In the genomic region with DNA sequence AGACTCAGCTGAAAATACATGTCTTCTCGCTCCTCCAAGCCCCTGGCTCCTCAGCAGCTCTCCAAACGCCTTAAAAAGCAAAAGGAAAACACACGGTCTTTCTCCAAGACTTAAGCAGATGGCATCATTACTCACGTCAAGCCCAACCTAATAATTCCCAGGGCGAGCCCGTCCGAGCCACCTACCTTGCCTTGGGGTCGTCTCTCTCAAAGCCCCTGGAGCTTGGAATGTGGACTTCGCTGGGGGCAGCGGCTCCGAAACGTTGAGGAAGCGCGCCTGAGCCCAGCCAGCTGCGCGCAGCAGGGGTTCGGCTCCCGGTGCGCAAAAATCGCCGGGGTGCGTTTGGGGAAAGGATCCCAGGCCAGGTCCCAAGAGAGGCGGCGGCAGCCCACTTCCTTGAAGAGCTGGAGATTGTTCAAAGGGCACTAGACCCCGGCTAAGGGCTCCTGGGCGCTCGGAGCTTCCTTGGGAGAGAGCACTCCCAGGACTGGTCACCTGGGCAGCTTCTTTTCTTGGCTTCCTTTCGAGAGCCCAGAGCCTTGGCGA, we compare ENCODE assay signal across 10 cellular contexts. TPM values are rescaled to one million over a fixed set of nuclear protein-coding genes. Genes with fewer than 3 reads are reported as not detected.
DNase-seq lines count a peak whose midpoint lies in the region; ATAC-seq and TF ChIP-seq lines count a peak whose summit lies in the region.
"Had no signal": no experiment of that assay in that cellular context is flagged by ENCODE, and none has a peak within 500 bp of the region (broad histone marks: within the 10 kb centered on the region; RNA-seq: fewer than 3 reads in every experiment).

No MANE protein-coding gene starts in this region.

- CTCF ChIA-PET in activated naive CD4-positive, alpha-beta T cell treated with anti-CD3 and anti-CD28 coated beads, Interleukin-2, amount 10 ng/mL, durations not matched to agents 7 days and 5 days (lab: Charles Lee): interaction anchor here (1.2 to 1.9 kb wide), 3 partner anchors 14 to 490 kb away, joined by 3 to 6 read pairs (median 6); no protein-coding TSS in a partner anchor

- H3K9me3 ChIP-seq in left lung: no peaks in the 10 kb centered on the region

- peak overlapping the region; percentile 33 for H3K4me3 ChIP-seq in astrocyte of the spinal cord (ENCODE audit: low read depth, low read length)
- H3K4me3 ChIP-seq in left lung: peak overlapping the region; percentile 20 to 24

- H3K27ac ChIP-seq in left lung: no peak overlapping the region

- peaks cover 10% of the 10 kb centered on the region for H3K4me1 Mint-ChIP-seq in activated naive CD4-positive, alpha-beta T cell treated with anti-CD3 and anti-CD28 coated beads, Interleukin-2, amount 50 U/mL, for 24 hours
- H3K4me1 Mint-ChIP-seq in activated naive CD4-positive, alpha-beta T cell treated with anti-CD3 and anti-CD28 coated beads, Interleukin-2, amount 10 ng/mL, durations not matched to agents 7 days and 5 days: peaks cover 7% of the 10 kb centered on the region
- H3K4me1 Mint-ChIP-seq in type B pancreatic cell (ENCODE audit: unreplicated experiment): peaks cover 4% of the 10 kb centered on the region
- H3K4me1 Mint-ChIP-seq in natural killer cell treated with Interleukin-12 subunit alpha and Interleukin-12 subunit beta and Interleukin-15 and Interleukin-18, amount 100 ng/mL, for 72 hours (ENCODE audit: low read depth in 2 of 2): peaks cover 0 to 5% of the 10 kb centered on the region in 2 donors

- peak overlapping the region; percentile 33 for H3K4me3 Mint-ChIP-seq in activated naive CD4-positive, alpha-beta T cell treated with anti-CD3 and anti-CD28 coated beads, Interleukin-2, amount 50 U/mL, for 24 hours
- no peak overlapping the region for H3K4me3 Mint-ChIP-seq in activated naive CD4-positive, alpha-beta T cell treated with anti-CD3 and anti-CD28 coated beads, Interleukin-2, amount 10 ng/mL, durations not matched to agents 7 days and 5 days
- peak overlapping the region; percentile 69 for H3K4me3 Mint-ChIP-seq in type B pancreatic cell
- H3K4me3 Mint-ChIP-seq in natural killer cell treated with Interleukin-12 subunit alpha and Interleukin-12 subunit beta and Interleukin-15 and Interleukin-18, amount 100 ng/mL, for 72 hours: no peak overlapping the region
- H3K4me3 Mint-ChIP-seq: activated CD4-positive, alpha-beta memory T cell treated with anti-CD3 and anti-CD28 coated beads, Interleukin-2, amount 10 ng/mL, durations not matched to agents 7 days and 5 days had no signal

- H3K9me3 Mint-ChIP-seq in activated naive CD4-positive, alpha-beta T cell treated with anti-CD3 and anti-CD28 coated beads, Interleukin-2, amount 50 U/mL, for 24 hours: no peaks in the 10 kb centered on the region
- H3K9me3 Mint-ChIP-seq in activated naive CD4-positive, alpha-beta T cell treated with anti-CD3 and anti-CD28 coated beads, Interleukin-2, amount 10 ng/mL, durations not matched to agents 7 days and 5 days: no peaks in the 10 kb centered on the region
- no peaks in the 10 kb centered on the region for H3K9me3 Mint-ChIP-seq in type B pancreatic cell
- H3K9me3 Mint-ChIP-seq in natural killer cell treated with Interleukin-12 subunit alpha and Interleukin-12 subunit beta and Interleukin-15 and Interleukin-18, amount 100 ng/mL, for 72 hours: no peaks in the 10 kb centered on the region
- H3K9me3 Mint-ChIP-seq: activated CD4-positive, alpha-beta memory T cell treated with anti-CD3 and anti-CD28 coated beads, Interleukin-2, amount 10 ng/mL, durations not matched to agents 7 days and 5 days had no signal

- peaks cover 22 to 93% of the 10 kb centered on the region in 2 donors for H3K27me3 ChIP-seq in left lung

- intact Hi-C loops in left lung (cut with DNase I): loop anchor here in 1 of 2 donors (5.0 kb wide), 1 partner anchor 491 kb away; no protein-coding TSS in a partner anchor

- H3K4me1 ChIP-seq in left lung: peaks cover 5 to 15% of the 10 kb centered on the region in 2 donors

- H3K36me3 Mint-ChIP-seq in activated naive CD4-positive, alpha-beta T cell treated with anti-CD3 and anti-CD28 coated beads, Interleukin-2, amount 50 U/mL, for 24 hours: no peaks in the 10 kb centered on the region
- H3K36me3 Mint-ChIP-seq in activated naive CD4-positive, alpha-beta T cell treated with anti-CD3 and anti-CD28 coated beads, Interleukin-2, amount 10 ng/mL, durations not matched to agents 7 days and 5 days: no peaks in the 10 kb centered on the region
- no peaks in the 10 kb centered on the region for H3K36me3 Mint-ChIP-seq in type B pancreatic cell
- no peaks in the 10 kb centered on the region for H3K36me3 Mint-ChIP-seq in natural killer cell treated with Interleukin-12 subunit alpha and Interleukin-12 subunit beta and Interleukin-15 and Interleukin-18, amount 100 ng/mL, for 72 hours

- H3K27me3 Mint-ChIP-seq in activated naive CD4-positive, alpha-beta T cell treated with anti-CD3 and anti-CD28 coated beads, Interleukin-2, amount 50 U/mL, for 24 hours: peaks cover 43% of the 10 kb centered on the region
- peaks cover 74% of the 10 kb centered on the region for H3K27me3 Mint-ChIP-seq in activated naive CD4-positive, alpha-beta T cell treated with anti-CD3 and anti-CD28 coated beads, Interleukin-2, amount 10 ng/mL, durations not matched to agents 7 days and 5 days
- peaks cover 79% of the 10 kb centered on the region for H3K27me3 Mint-ChIP-seq in type B pancreatic cell
- peaks cover 48 to 59% of the 10 kb centered on the region in 2 donors for H3K27me3 Mint-ChIP-seq in natural killer cell treated with Interleukin-12 subunit alpha and Interleukin-12 subunit beta and Interleukin-15 and Interleukin-18, amount 100 ng/mL, for 72 hours

- no peaks in the 10 kb centered on the region for H3K36me3 ChIP-seq in left lung

- in situ Hi-C loops in astrocyte of the spinal cord (cut with HindIII; ENCODE audit: low sequenced_read_pairs): no loop called here

- DNase-seq in activated naive CD4-positive, alpha-beta T cell treated with anti-CD3 and anti-CD28 coated beads, Interleukin-2, amount 10 ng/mL, durations not matched to agents 7 days and 5 days: no peak
- DNase-seq in astrocyte of the spinal cord (ENCODE audit: low read depth, low spot score) (peak; percentile 16), left lung (no peak), type B pancreatic cell (ENCODE audit: extremely low spot score, unreplicated experiment) (no peak), NCI-H510A treated with DMSO at 0.1 percent for 48 hours (lab: John Stamatoyannopoulos, UW) (no peak), mesenteric fat pad (ENCODE audit: low spot score) (no peak)
- DNase-seq in natural killer cell treated with Interleukin-12 subunit alpha and Interleukin-12 subunit beta and Interleukin-15 and Interleukin-18, amount 100 ng/mL, for 72 hours (ENCODE audit: low spot score): no peak
- DNase-seq: activated CD4-positive, alpha-beta memory T cell treated with anti-CD3 and anti-CD28 coated beads, Interleukin-2, amount 10 ng/mL, durations not matched to agents 7 days and 5 days; NCI-H526 had no signal

- no peak for ATAC-seq in left lung
- no peak for ATAC-seq in natural killer cell treated with Interleukin-12 subunit alpha and Interleukin-12 subunit beta and Interleukin-15 and Interleukin-18, amount 100 ng/mL, for 72 hours

- TF ChIP-seq CTCF in astrocyte of the spinal cord (IDR thresholded peaks at IDR 0.05; ENCODE audit: low read depth, low read length) (no peak), left lung (IDR thresholded peaks at IDR 0.05) (no peak), type B pancreatic cell (conservative IDR thresholded peaks at IDR 0.05) (no peak)

- no peak overlapping the region for H3K27ac Mint-ChIP-seq in activated naive CD4-positive, alpha-beta T cell treated with anti-CD3 and anti-CD28 coated beads, Interleukin-2, amount 50 U/mL, for 24 hours
- H3K27ac Mint-ChIP-seq in activated naive CD4-positive, alpha-beta T cell treated with anti-CD3 and anti-CD28 coated beads, Interleukin-2, amount 10 ng/mL, durations not matched to agents 7 days and 5 days: no peak overlapping the region
- H3K27ac Mint-ChIP-seq in type B pancreatic cell: no peak overlapping the region
- no peak overlapping the region for H3K27ac Mint-ChIP-seq in natural killer cell treated with Interleukin-12 subunit alpha and Interleukin-12 subunit beta and Interleukin-15 and Interleukin-18, amount 100 ng/mL, for 72 hours
- H3K27ac Mint-ChIP-seq: activated CD4-positive, alpha-beta memory T cell treated with anti-CD3 and anti-CD28 coated beads, Interleukin-2, amount 10 ng/mL, durations not matched to agents 7 days and 5 days had no signal

RNA-seq across cellular contexts. Expression of a gene that starts 0.4 kb away (rescaled TPM):
- total RNA-seq in left lung: under 1 TPM; 0.17 to 0.37 TPM
- total RNA-seq in type B pancreatic cell (ENCODE audit: low replicate concordance): 0.17 and 0.87 TPM in 2 replicates
- total RNA-seq in mesenteric fat pad: 1.1 TPM
- not detected for total RNA-seq in natural killer cell treated with Interleukin-12 subunit alpha and Interleukin-12 subunit beta and Interleukin-15 and Interleukin-18, amount 100 ng/mL, for 72 hours
- total RNA-seq: activated CD4-positive, alpha-beta memory T cell treated with anti-CD3 and anti-CD28 coated beads, Interleukin-2, amount 10 ng/mL, durations not matched to agents 7 days and 5 days had no signal

RNA-seq across cellular contexts. Expression of a gene that starts 34.8 kb away (rescaled TPM):
- total RNA-seq in left lung (10 to 100 TPM; 29.2 to 30.9 TPM), type B pancreatic cell (ENCODE audit: low replicate concordance) (79.2 and 84.3 TPM in 2 replicates), mesenteric fat pad (21.3 TPM)
- 100 to 1,000 TPM; 185 to 225 TPM for total RNA-seq in natural killer cell treated with Interleukin-12 subunit alpha and Interleukin-12 subunit beta and Interleukin-15 and Interleukin-18, amount 100 ng/mL, for 72 hours

Comparison
In these comparisons a context has a peak if more than half of its experiments do, and no peak if none do; other contexts are left out.
1. H3K4me3 Mint-ChIP-seq: peak in activated naive CD4-positive, alpha-beta T cell treated with anti-CD3 and anti-CD28 coated beads, Interleukin-2, amount 50 U/mL, for 24 hours (single experiment) and type B pancreatic cell (single experiment); none in activated naive CD4-positive, alpha-beta T cell treated with anti-CD3 and anti-CD28 coated beads, Interleukin-2, amount 10 ng/mL, durations not matched to agents 7 days and 5 days (single experiment) and natural killer cell treated with Interleukin-12 subunit alpha and Interleukin-12 subunit beta and Interleukin-15 and Interleukin-18, amount 100 ng/mL, for 72 hours (single experiment).